Comparison of ENCODE assay signal across 1 cellular context in genomic region chr9:137355445-137356365, GRCh38.
TF ChIP-seq lines count a peak whose summit lies in the region.

No MANE protein-coding gene starts in this region.

TF ChIP-seq in GM12878, 131 proteins besides CTCF, POLR2A, EP300 and RAD21 (continued from another document):
- no peak for TF ChIP-seq BMI1 (IDR thresholded peaks at IDR 0.05; ENCODE audit: borderline replicate concordance)
- TF ChIP-seq YY1 (IDR thresholded peaks at IDR 0.05; ENCODE audit: low read depth, low read length) = no peak
- no peak for TF ChIP-seq MYB (IDR thresholded peaks at IDR 0.05; ENCODE audit: borderline replicate concordance, low read depth, low read length)
- TF ChIP-seq MAX (IDR thresholded peaks at IDR 0.05; ENCODE audit: low read depth, low read length) = no peak
- TF ChIP-seq ATF2 (IDR thresholded peaks at IDR 0.05; ENCODE audit: low read length) = no peak
- TF ChIP-seq ZNF687 (IDR thresholded peaks at IDR 0.05) = no peak
- TF ChIP-seq KDM1A (IDR thresholded peaks at IDR 0.05; ENCODE audit: borderline replicate concordance) = no peak
- TF ChIP-seq EED (IDR thresholded peaks at IDR 0.05; ENCODE audit: low read depth) = no peak
- no peak for TF ChIP-seq GABPA (IDR thresholded peaks at IDR 0.05; ENCODE audit: low read depth)
